ENCODE assay signal across 19 cellular contexts in genomic region chr1:22825790-22826189, GRCh38.
A peak's percentile ranks its signal among the peaks of the same experiment; 100 is the strongest.
DNase-seq lines count a peak whose midpoint lies in the region; ATAC-seq and TF ChIP-seq lines count a peak whose summit lies in the region.
"Had no signal": no experiment of that assay in that cellular context is flagged by ENCODE, and none has a peak within 500 bp of the region (broad histone marks: within the 10 kb centered on the region; RNA-seq: fewer than 3 reads in every experiment).

No MANE protein-coding gene starts in this region.

- H3K9me2 ChIP-seq in PC-9 (ENCODE audit: insufficient read depth): no peaks in the 10 kb centered on the region

- H3K36me3 ChIP-seq in PC-9 (ENCODE audit: low read depth) (no peaks in the 10 kb centered on the region), parathyroid adenoma (ENCODE audit: control insufficient read depth, insufficient read depth, low read length) (no peaks in the 10 kb centered on the region), stomach (no peaks in the 10 kb centered on the region)
- H3K36me3 ChIP-seq: SJCRH30 had no signal

- peak; percentile 21 for DNase-seq in ELR (ENCODE audit: low read depth)
- DNase-seq in PC-9: no peak
- DNase-seq in epithelial cell of esophagus (ENCODE audit: low read depth): peak; percentile 22
- DNase-seq in HK-2 (ENCODE audit: unreplicated experiment): no peak
- DNase-seq in stomach: no peak
- DNase-seq: activated B cell treated with CpG ODN at 0.5 μM for 24 hours; activated T-cell treated with anti-CD3 and anti-CD28 coated beads, Interleukin-2, amount 50 U/mL, for 72 hours; cortex of kidney; erythroblast; kidney glomerular epithelial cell; midbrain; NCI-H1417; NCI-H2107; nephron progenitor cell; SJCRH30; stimulated activated CD8-positive, alpha-beta memory T cell treated with anti-CD3 and anti-CD28 coated beads, Interleukin-4, amount 100 ng/mL, for 48 hours had no signal

- H4K20me1 ChIP-seq in PC-9 (ENCODE audit: insufficient read depth): no peaks in the 10 kb centered on the region

- 48 to 73% (median 56%) methylated on average over 3 of the region's 3 CpGs for WGBS in stomach, 5 donors

- H3K9me3 ChIP-seq in PC-9 (ENCODE audit: insufficient read depth, low read depth) (no peaks in the 10 kb centered on the region), parathyroid adenoma (ENCODE audit: control insufficient read depth, low read length) (no peaks in the 10 kb centered on the region), stomach (no peaks in the 10 kb centered on the region)
- H3K9me3 ChIP-seq: SJCRH30, testis had no signal

- H3K27ac ChIP-seq in PC-9 (peak overlapping the region; percentile 93), parathyroid adenoma (peak overlapping the region; percentile 85), stomach (no peak overlapping the region)
- H3K27ac ChIP-seq: SJCRH30 had no signal

- peaks cover 21% of the 10 kb centered on the region for H3F3A ChIP-seq in PC-9 (ENCODE audit: insufficient read depth, low read depth)

- H3K27me3 ChIP-seq in PC-9 (ENCODE audit: insufficient read depth, low read depth): no peaks in the 10 kb centered on the region
- H3K27me3 ChIP-seq in parathyroid adenoma (ENCODE audit: control insufficient read depth, insufficient read depth, low read length): no peaks in the 10 kb centered on the region
- H3K27me3 ChIP-seq in stomach: peaks cover 0 to 4% (median 0%) of the 10 kb centered on the region in 3 donors
- H3K27me3 ChIP-seq: SJCRH30, testis had no signal

- no peaks in the 10 kb centered on the region for H3K79me2 ChIP-seq in PC-9 (ENCODE audit: low read depth)
- no peaks in the 10 kb centered on the region for H3K79me2 ChIP-seq in parathyroid adenoma

- no peak for TF ChIP-seq EP300 in stomach (IDR thresholded peaks at IDR 0.05)

- BruUV-seq in PC-9 (replicated peaks; lab: Mats Ljungman, UMichigan): no TSS peak

- H3K9ac ChIP-seq in parathyroid adenoma: no peak overlapping the region

- intact Hi-C loops in PC-9 (cut with micrococcal nuclease; ENCODE audit: unreplicated experiment) (loop anchor here (1.0 to 2.0 kb wide), 4 partner anchors 21 to 115 kb away; partner anchors contain the start of gene EPHB2), stomach (cut with DNase I; ENCODE audit: low total_unique reads) (no loop called here)

- POLR2A ChIA-PET in PC-9 (lab: Charles Lee; ENCODE audit: unreplicated experiment): interaction anchor here (0.6 kb wide), 1 partner anchor 1193 kb away, joined by 3 read pairs; no protein-coding TSS in a partner anchor

- no peak for TF ChIP-seq POLR2A in stomach (IDR thresholded peaks at IDR 0.05)

- H3K4me1 ChIP-seq in PC-9 (replicated peaks; ENCODE audit: insufficient read depth): peaks cover 61% of the 10 kb centered on the region
- H3K4me1 ChIP-seq in parathyroid adenoma: peaks cover 5% of the 10 kb centered on the region
- H3K4me1 ChIP-seq in stomach: peaks cover 3 to 19% (median 16%) of the 10 kb centered on the region in 4 donors
- H3K4me1 ChIP-seq: SJCRH30 had no signal

- CTCF ChIA-PET in PC-9 (lab: Charles Lee): no interaction called here

- ATAC-seq in esophagus mucosa: no peak
- ATAC-seq: activated T-cell treated with anti-CD3 and anti-CD28 coated beads, Interleukin-2, amount 50 U/mL, for 72 hours had no signal

- H3K4me2 ChIP-seq in PC-9 (peak overlapping the region; percentile 91), parathyroid adenoma (ENCODE audit: low read length) (no peak overlapping the region)

- no peak overlapping the region for H2AFZ ChIP-seq in PC-9
- H2AFZ ChIP-seq in parathyroid adenoma: no peak overlapping the region

- TF ChIP-seq CTCF in PC-9 (conservative IDR thresholded peaks at IDR 0.05) (no peak), epithelial cell of esophagus (IDR thresholded peaks at IDR 0.05; ENCODE audit: insufficient read depth, low read depth, low read length, missing control alignments) (no peak), parathyroid adenoma (IDR thresholded peaks at IDR 0.05) (no peak), stomach (IDR thresholded peaks at IDR 0.05) (no peak)

- H3K4me3 ChIP-seq in PC-9 (peak overlapping the region; percentile 50; the same call in 1 of the 2 replicates), epithelial cell of esophagus (ENCODE audit: low read length) (no peak overlapping the region), parathyroid adenoma (ENCODE audit: low read depth, low read length) (no peak overlapping the region), stomach (no peak overlapping the region)
- H3K4me3 ChIP-seq: SJCRH30, testis had no signal

Comparison
In these comparisons a context has a peak if more than half of its experiments do, and no peak if none do; other contexts are left out.
1. DNase-seq: peak in ELR (single experiment) and epithelial cell of esophagus (single experiment); none in PC-9 (0 of 2), HK-2 (single experiment) and stomach (single experiment).
2. H3K27ac ChIP-seq: peak in PC-9 (single experiment) and parathyroid adenoma (single experiment); none in stomach (0 of 5).